Comparison of ENCODE assay signal across 23 cellular contexts in genomic region chr6:134806151-134806550, GRCh38.
"Had no signal": no experiment of that assay in that cellular context is flagged by ENCODE, and none has a peak within 500 bp of the region (broad histone marks: within the 10 kb centered on the region; RNA-seq: fewer than 3 reads in every experiment).

No MANE protein-coding gene starts in this region.

- H3K4me3 Mint-ChIP-seq: immature natural killer cell; memory B cell; naive B cell; natural killer cell treated with Interleukin-12 subunit alpha and Interleukin-12 subunit beta and Interleukin-15 and Interleukin-18, amount 100 ng/mL, for 72 hours; neural crest cell; stimulated activated memory B cell treated with anti-CD40 and anti-IgM and Interleukin-4, amounts not matched to agents 10 μg/mL and 1 μg/mL and 100 μg/mL, for 72 hours had no signal

- H3K9me3 Mint-ChIP-seq: immature natural killer cell; memory B cell; naive B cell; natural killer cell treated with Interleukin-12 subunit alpha and Interleukin-12 subunit beta and Interleukin-15 and Interleukin-18, amount 100 ng/mL, for 72 hours; neural crest cell; stimulated activated memory B cell treated with anti-CD40 and anti-IgM and Interleukin-4, amounts not matched to agents 10 μg/mL and 1 μg/mL and 100 μg/mL, for 72 hours had no signal

- H3K4me1 Mint-ChIP-seq: immature natural killer cell; memory B cell; naive B cell; neural crest cell; stimulated activated memory B cell treated with anti-CD40 and anti-IgM and Interleukin-4, amounts not matched to agents 10 μg/mL and 1 μg/mL and 100 μg/mL, for 72 hours had no signal

- H3K27ac Mint-ChIP-seq: immature natural killer cell; memory B cell; natural killer cell treated with Interleukin-12 subunit alpha and Interleukin-12 subunit beta and Interleukin-15 and Interleukin-18, amount 100 ng/mL, for 72 hours; stimulated activated memory B cell treated with anti-CD40 and anti-IgM and Interleukin-4, amounts not matched to agents 10 μg/mL and 1 μg/mL and 100 μg/mL, for 72 hours had no signal

- H3K36me3 Mint-ChIP-seq: immature natural killer cell; memory B cell; naive B cell; natural killer cell treated with Interleukin-12 subunit alpha and Interleukin-12 subunit beta and Interleukin-15 and Interleukin-18, amount 100 ng/mL, for 72 hours; stimulated activated memory B cell treated with anti-CD40 and anti-IgM and Interleukin-4, amounts not matched to agents 10 μg/mL and 1 μg/mL and 100 μg/mL, for 72 hours had no signal

- DNase-seq: colonic mucosa; dermis blood vessel endothelial cell; effector memory CD4-positive, alpha-beta T cell; hypothalamus; immature natural killer cell; islet precursor cell; left ventricle myocardium superior; lower lobe of right lung; mucosa of descending colon; naive B cell; right cardiac atrium; sigmoid colon; stimulated activated CD4-positive, alpha-beta T cell treated with anti-CD3 and anti-CD28 coated beads, Interleukin-2, amount 100 ng/mL, for 24 hours; stimulated activated CD4-positive, alpha-beta T cell treated with anti-CD3 and anti-CD28 coated beads, Interleukin-4, amount 100 ng/mL, for 4 hours; stimulated activated naive CD8-positive, alpha-beta T cell treated with anti-CD3 and anti-CD28 coated beads, Interleukin-15, Interleukin-2, amounts not matched to agents 100 U/mL and 50 U/mL, for 24 hours; substantia nigra; testis; upper lobe of left lung; uterus had no signal
